In the genomic region with DNA sequence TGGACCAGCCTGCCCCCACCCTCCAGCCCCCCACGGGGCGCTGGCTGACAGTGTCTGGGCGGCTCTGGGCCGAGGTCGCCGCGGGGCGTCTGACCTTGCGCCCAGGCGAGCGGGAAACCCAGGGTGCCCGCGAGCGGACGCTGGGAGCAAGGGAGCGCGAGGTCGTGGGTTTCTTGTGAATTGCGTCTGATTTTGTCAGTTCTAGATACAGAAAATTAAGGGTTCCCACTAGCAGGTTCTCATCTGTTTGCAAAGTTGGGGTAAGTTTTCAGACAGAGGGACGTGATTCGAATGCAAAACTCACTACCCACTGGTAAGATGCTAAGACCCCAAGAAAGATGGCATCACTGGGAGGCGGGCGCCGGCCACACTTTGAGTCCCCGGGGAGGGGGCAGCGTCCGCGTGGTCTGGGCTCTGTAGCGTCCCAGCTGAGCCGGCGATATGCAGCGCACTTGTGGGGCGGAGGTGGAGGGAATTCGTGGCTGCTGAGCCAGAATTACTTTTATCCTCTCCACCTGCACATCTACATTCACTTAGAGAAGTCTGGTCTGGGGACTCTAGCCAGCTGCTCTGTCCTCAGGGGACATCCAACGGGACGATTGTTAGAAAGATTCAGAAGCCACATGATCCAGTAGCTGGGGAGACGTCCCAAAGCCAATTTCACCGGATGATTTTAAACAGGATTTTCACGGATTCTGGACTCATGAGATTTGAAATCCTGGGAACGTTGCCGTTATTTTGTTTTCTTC, we compare ENCODE assay signal across 9 cellular contexts. TPM values are rescaled to one million over a fixed set of nuclear protein-coding genes. Genes with fewer than 3 reads are reported as not detected.
A peak's percentile ranks its signal among the peaks of the same experiment; 100 is the strongest.
DNase-seq lines count a peak whose midpoint lies in the region; ATAC-seq and TF ChIP-seq lines count a peak whose summit lies in the region.
"Had no signal": no experiment of that assay in that cellular context is flagged by ENCODE, and none has a peak within 500 bp of the region (broad histone marks: within the 10 kb centered on the region; RNA-seq: fewer than 3 reads in every experiment).

No MANE protein-coding gene starts in this region.

- peak overlapping the region; percentile 66 for H3K4me3 Mint-ChIP-seq in activated CD4-positive, alpha-beta T cell treated with anti-CD3 and anti-CD28 coated beads, Interleukin-2, amount 10 ng/mL, durations not matched to agents 7 days and 5 days
- H3K4me3 Mint-ChIP-seq in natural killer cell treated with Interleukin-12 subunit alpha and Interleukin-12 subunit beta and Interleukin-15 and Interleukin-18, amount 100 ng/mL, for 72 hours: peak overlapping the region; percentile 90

- H3K4me1 Mint-ChIP-seq in activated CD4-positive, alpha-beta T cell treated with anti-CD3 and anti-CD28 coated beads, Interleukin-2, amount 10 ng/mL, durations not matched to agents 7 days and 5 days: peaks cover 22% of the 10 kb centered on the region
- peaks cover 18 to 23% of the 10 kb centered on the region in 2 donors for H3K4me1 Mint-ChIP-seq in natural killer cell treated with Interleukin-12 subunit alpha and Interleukin-12 subunit beta and Interleukin-15 and Interleukin-18, amount 100 ng/mL, for 72 hours (ENCODE audit: low read depth in 2 of 2)

- no peaks in the 10 kb centered on the region for H3K36me3 Mint-ChIP-seq in activated CD4-positive, alpha-beta T cell treated with anti-CD3 and anti-CD28 coated beads, Interleukin-2, amount 10 ng/mL, durations not matched to agents 7 days and 5 days (ENCODE audit: low read depth)
- peaks cover 15% of the 10 kb centered on the region for H3K36me3 Mint-ChIP-seq in natural killer cell treated with Interleukin-12 subunit alpha and Interleukin-12 subunit beta and Interleukin-15 and Interleukin-18, amount 100 ng/mL, for 72 hours

- peak overlapping the region; percentile 67 for H3K4me3 ChIP-seq in AG10803 (ENCODE audit: low read length)
- H3K4me3 ChIP-seq in fibroblast of the aortic adventitia (ENCODE audit: low read depth, low read length): peak overlapping the region; percentile 61

- peaks cover 5% of the 10 kb centered on the region for H3K9me3 Mint-ChIP-seq in activated CD4-positive, alpha-beta T cell treated with anti-CD3 and anti-CD28 coated beads, Interleukin-2, amount 10 ng/mL, durations not matched to agents 7 days and 5 days
- H3K9me3 Mint-ChIP-seq in natural killer cell treated with Interleukin-12 subunit alpha and Interleukin-12 subunit beta and Interleukin-15 and Interleukin-18, amount 100 ng/mL, for 72 hours: peaks cover 6% of the 10 kb centered on the region

- CTCF ChIA-PET in activated CD4-positive, alpha-beta T cell treated with anti-CD3 and anti-CD28 coated beads, Interleukin-2, amount 10 ng/mL, durations not matched to agents 7 days and 5 days (lab: Charles Lee): no interaction called here

- TF ChIP-seq CTCF in AG10803 (conservative IDR thresholded peaks at IDR 0.05; ENCODE audit: low read length): no peak
- TF ChIP-seq CTCF in fibroblast of the aortic adventitia (IDR thresholded peaks at IDR 0.05; ENCODE audit: insufficient read depth, low read length): no peak

- peak; percentile 13 for ATAC-seq in GM19043 (IDR thresholded peaks at IDR 0.05; ENCODE audit: low read depth, unreplicated experiment)
- peak; percentile 32 for ATAC-seq in HG03432 (IDR thresholded peaks at IDR 0.05; ENCODE audit: unreplicated experiment)
- ATAC-seq in natural killer cell treated with Interleukin-12 subunit alpha and Interleukin-12 subunit beta and Interleukin-15 and Interleukin-18, amount 100 ng/mL, for 72 hours: peak in 1 of 2 donors; percentile 7
- ATAC-seq in GM18520 (IDR thresholded peaks at IDR 0.05; ENCODE audit: unreplicated experiment): no peak
- ATAC-seq: left colon had no signal

- POLR2A ChIA-PET in activated CD4-positive, alpha-beta T cell treated with anti-CD3 and anti-CD28 coated beads, Interleukin-2, amount 10 ng/mL, durations not matched to agents 7 days and 5 days (lab: Charles Lee): no interaction called here

- H3K27ac Mint-ChIP-seq in activated CD4-positive, alpha-beta T cell treated with anti-CD3 and anti-CD28 coated beads, Interleukin-2, amount 10 ng/mL, durations not matched to agents 7 days and 5 days: no peak overlapping the region
- H3K27ac Mint-ChIP-seq in natural killer cell treated with Interleukin-12 subunit alpha and Interleukin-12 subunit beta and Interleukin-15 and Interleukin-18, amount 100 ng/mL, for 72 hours: no peak overlapping the region

- peaks cover 44% of the 10 kb centered on the region for H3K27me3 Mint-ChIP-seq in activated CD4-positive, alpha-beta T cell treated with anti-CD3 and anti-CD28 coated beads, Interleukin-2, amount 10 ng/mL, durations not matched to agents 7 days and 5 days
- H3K27me3 Mint-ChIP-seq in natural killer cell treated with Interleukin-12 subunit alpha and Interleukin-12 subunit beta and Interleukin-15 and Interleukin-18, amount 100 ng/mL, for 72 hours: peaks cover 39 to 61% of the 10 kb centered on the region in 2 donors

- DNase-seq in AG10803 (ENCODE audit: low read depth) (no peak), fibroblast of the aortic adventitia (ENCODE audit: low read depth) (peak; percentile 2)
- DNase-seq in activated CD4-positive, alpha-beta T cell treated with anti-CD3 and anti-CD28 coated beads, Interleukin-2, amount 10 ng/mL, durations not matched to agents 7 days and 5 days: no peak
- no peak for DNase-seq in natural killer cell treated with Interleukin-12 subunit alpha and Interleukin-12 subunit beta and Interleukin-15 and Interleukin-18, amount 100 ng/mL, for 72 hours (ENCODE audit: low spot score)
- DNase-seq in activated CD4-positive, CD25-positive, alpha-beta regulatory T cell treated with anti-CD3 and anti-CD28 coated beads, Interleukin-2, amount 50 U/mL, for 72 hours: no peak

RNA-seq across cellular contexts. Expression of a gene that starts 1.0 kb away (rescaled TPM):
- total RNA-seq in activated CD4-positive, alpha-beta T cell treated with anti-CD3 and anti-CD28 coated beads, Interleukin-2, amount 10 ng/mL, durations not matched to agents 7 days and 5 days: under 1 TPM; 0.05 to 0.23 TPM
- 1.1 and 3.0 TPM in 2 replicates for total RNA-seq in fibroblast of the aortic adventitia (ENCODE audit: low replicate concordance)
- total RNA-seq in natural killer cell treated with Interleukin-12 subunit alpha and Interleukin-12 subunit beta and Interleukin-15 and Interleukin-18, amount 100 ng/mL, for 72 hours: under 1 TPM; 0.45 to 0.50 TPM

RNA-seq across cellular contexts. Expression of a gene that starts 32.8 kb away (rescaled TPM):
- 10 to 100 TPM; 36.0 to 36.1 TPM for total RNA-seq in activated CD4-positive, alpha-beta T cell treated with anti-CD3 and anti-CD28 coated beads, Interleukin-2, amount 10 ng/mL, durations not matched to agents 7 days and 5 days
- 7.6 and 36.1 TPM in 2 replicates for total RNA-seq in fibroblast of the aortic adventitia (ENCODE audit: low replicate concordance)
- 10 to 100 TPM; 40.6 to 46.1 TPM for total RNA-seq in natural killer cell treated with Interleukin-12 subunit alpha and Interleukin-12 subunit beta and Interleukin-15 and Interleukin-18, amount 100 ng/mL, for 72 hours
